In the genomic region with DNA sequence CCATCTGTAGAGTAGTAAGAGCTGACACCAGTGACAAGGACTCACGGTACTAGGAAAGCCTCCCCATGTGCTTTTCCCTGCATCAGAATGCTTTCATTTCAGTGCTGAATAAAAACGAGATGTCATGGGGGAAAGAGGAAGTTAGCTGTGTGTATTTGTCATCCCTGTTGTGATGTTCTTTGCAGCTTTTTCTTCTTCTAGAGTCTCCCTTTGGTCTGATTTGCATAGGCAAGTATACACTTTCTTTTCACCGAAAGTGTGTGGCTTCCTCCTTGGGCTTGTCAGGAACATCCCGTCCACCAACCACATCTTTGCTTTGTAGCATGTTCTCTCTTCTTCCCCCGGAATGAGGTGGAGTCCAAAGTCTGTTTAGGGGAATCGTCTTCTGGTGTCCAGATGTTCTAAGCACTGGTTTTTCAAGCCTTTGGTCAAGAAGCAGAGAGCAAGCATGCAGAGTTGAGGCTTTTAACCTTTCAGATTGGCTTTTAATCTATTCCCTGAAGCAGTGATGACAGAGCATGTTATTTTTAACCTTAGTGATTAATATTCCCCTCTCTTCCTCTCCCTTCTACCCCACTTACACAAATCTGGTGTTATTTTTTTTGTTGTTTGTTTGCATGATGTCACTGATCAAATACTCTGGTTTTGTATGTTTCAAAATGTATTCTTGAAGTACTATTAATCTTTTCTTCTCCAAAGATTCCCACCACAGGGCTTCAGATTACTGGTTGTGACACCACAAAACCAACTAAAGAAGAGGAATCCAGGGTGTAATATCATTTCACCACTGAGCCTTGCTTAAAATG, we compare ENCODE assay signal across 1 cellular context.
A peak's percentile ranks its signal among the peaks of the same experiment; 100 is the strongest.
TF ChIP-seq lines count a peak whose summit lies in the region.

No MANE protein-coding gene starts in this region.

TF ChIP-seq in K562, 482 proteins besides CTCF, POLR2A, EP300 and RAD21 (continued from another document and continues in another):
- TF ChIP-seq, protein P1, sequence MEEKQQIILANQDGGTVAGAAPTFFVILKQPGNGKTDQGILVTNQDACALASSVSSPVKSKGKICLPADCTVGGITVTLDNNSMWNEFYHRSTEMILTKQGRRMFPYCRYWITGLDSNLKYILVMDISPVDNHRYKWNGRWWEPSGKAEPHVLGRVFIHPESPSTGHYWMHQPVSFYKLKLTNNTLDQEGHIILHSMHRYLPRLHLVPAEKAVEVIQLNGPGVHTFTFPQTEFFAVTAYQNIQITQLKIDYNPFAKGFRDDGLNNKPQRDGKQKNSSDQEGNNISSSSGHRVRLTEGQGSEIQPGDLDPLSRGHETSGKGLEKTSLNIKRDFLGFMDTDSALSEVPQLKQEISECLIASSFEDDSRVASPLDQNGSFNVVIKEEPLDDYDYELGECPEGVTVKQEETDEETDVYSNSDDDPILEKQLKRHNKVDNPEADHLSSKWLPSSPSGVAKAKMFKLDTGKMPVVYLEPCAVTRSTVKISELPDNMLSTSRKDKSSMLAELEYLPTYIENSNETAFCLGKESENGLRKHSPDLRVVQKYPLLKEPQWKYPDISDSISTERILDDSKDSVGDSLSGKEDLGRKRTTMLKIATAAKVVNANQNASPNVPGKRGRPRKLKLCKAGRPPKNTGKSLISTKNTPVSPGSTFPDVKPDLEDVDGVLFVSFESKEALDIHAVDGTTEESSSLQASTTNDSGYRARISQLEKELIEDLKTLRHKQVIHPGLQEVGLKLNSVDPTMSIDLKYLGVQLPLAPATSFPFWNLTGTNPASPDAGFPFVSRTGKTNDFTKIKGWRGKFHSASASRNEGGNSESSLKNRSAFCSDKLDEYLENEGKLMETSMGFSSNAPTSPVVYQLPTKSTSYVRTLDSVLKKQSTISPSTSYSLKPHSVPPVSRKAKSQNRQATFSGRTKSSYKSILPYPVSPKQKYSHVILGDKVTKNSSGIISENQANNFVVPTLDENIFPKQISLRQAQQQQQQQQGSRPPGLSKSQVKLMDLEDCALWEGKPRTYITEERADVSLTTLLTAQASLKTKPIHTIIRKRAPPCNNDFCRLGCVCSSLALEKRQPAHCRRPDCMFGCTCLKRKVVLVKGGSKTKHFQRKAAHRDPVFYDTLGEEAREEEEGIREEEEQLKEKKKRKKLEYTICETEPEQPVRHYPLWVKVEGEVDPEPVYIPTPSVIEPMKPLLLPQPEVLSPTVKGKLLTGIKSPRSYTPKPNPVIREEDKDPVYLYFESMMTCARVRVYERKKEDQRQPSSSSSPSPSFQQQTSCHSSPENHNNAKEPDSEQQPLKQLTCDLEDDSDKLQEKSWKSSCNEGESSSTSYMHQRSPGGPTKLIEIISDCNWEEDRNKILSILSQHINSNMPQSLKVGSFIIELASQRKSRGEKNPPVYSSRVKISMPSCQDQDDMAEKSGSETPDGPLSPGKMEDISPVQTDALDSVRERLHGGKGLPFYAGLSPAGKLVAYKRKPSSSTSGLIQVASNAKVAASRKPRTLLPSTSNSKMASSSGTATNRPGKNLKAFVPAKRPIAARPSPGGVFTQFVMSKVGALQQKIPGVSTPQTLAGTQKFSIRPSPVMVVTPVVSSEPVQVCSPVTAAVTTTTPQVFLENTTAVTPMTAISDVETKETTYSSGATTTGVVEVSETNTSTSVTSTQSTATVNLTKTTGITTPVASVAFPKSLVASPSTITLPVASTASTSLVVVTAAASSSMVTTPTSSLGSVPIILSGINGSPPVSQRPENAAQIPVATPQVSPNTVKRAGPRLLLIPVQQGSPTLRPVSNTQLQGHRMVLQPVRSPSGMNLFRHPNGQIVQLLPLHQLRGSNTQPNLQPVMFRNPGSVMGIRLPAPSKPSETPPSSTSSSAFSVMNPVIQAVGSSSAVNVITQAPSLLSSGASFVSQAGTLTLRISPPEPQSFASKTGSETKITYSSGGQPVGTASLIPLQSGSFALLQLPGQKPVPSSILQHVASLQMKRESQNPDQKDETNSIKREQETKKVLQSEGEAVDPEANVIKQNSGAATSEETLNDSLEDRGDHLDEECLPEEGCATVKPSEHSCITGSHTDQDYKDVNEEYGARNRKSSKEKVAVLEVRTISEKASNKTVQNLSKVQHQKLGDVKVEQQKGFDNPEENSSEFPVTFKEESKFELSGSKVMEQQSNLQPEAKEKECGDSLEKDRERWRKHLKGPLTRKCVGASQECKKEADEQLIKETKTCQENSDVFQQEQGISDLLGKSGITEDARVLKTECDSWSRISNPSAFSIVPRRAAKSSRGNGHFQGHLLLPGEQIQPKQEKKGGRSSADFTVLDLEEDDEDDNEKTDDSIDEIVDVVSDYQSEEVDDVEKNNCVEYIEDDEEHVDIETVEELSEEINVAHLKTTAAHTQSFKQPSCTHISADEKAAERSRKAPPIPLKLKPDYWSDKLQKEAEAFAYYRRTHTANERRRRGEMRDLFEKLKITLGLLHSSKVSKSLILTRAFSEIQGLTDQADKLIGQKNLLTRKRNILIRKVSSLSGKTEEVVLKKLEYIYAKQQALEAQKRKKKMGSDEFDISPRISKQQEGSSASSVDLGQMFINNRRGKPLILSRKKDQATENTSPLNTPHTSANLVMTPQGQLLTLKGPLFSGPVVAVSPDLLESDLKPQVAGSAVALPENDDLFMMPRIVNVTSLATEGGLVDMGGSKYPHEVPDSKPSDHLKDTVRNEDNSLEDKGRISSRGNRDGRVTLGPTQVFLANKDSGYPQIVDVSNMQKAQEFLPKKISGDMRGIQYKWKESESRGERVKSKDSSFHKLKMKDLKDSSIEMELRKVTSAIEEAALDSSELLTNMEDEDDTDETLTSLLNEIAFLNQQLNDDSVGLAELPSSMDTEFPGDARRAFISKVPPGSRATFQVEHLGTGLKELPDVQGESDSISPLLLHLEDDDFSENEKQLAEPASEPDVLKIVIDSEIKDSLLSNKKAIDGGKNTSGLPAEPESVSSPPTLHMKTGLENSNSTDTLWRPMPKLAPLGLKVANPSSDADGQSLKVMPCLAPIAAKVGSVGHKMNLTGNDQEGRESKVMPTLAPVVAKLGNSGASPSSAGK (IDR thresholded peaks at IDR 0.05): peak; percentile 82
- TF ChIP-seq, protein P2, sequence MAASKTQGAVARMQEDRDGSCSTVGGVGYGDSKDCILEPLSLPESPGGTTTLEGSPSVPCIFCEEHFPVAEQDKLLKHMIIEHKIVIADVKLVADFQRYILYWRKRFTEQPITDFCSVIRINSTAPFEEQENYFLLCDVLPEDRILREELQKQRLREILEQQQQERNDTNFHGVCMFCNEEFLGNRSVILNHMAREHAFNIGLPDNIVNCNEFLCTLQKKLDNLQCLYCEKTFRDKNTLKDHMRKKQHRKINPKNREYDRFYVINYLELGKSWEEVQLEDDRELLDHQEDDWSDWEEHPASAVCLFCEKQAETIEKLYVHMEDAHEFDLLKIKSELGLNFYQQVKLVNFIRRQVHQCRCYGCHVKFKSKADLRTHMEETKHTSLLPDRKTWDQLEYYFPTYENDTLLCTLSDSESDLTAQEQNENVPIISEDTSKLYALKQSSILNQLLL (CRISPR knock-in tag; IDR thresholded peaks at IDR 0.05; ENCODE audit: borderline replicate concordance): no peak
- TF ChIP-seq NUFIP1 (IDR thresholded peaks at IDR 0.05; ENCODE audit: partially characterized antibody) (peak; percentile 7), ZFPM2 (CRISPR knock-in tag; IDR thresholded peaks at IDR 0.05) (no peak), SUPT5H (IDR thresholded peaks at IDR 0.05) (0 out of 2 replicates have a peak, but pooled peaks have one; percentile 17), CBFA2T2 (conservative IDR thresholded peaks at IDR 0.05) (no peak), NFRKB (IDR thresholded peaks at IDR 0.05; ENCODE audit: low read depth) (peak; percentile 47; the same call in 1 of the 2 replicates), MYC (IDR thresholded peaks at IDR 0.05; ENCODE audit: low read depth, low read length) (peak; percentile 70), MYC (CRISPR knock-in tag; IDR thresholded peaks at IDR 0.05; ENCODE audit: borderline replicate concordance, low read depth) (no peak), ZNF551 (CRISPR knock-in tag; IDR thresholded peaks at IDR 0.05) (no peak), L3MBTL2 (IDR thresholded peaks at IDR 0.05) (peak; percentile 65), CHD1 (IDR thresholded peaks at IDR 0.05; ENCODE audit: low read length) (no peak), HDAC1 (IDR thresholded peaks at IDR 0.05) (0 out of 4 replicates have a peak, but pooled peaks of 1 of the 2 experiments have one; percentile 48), CTBP1 (IDR thresholded peaks at IDR 0.05; ENCODE audit: borderline replicate concordance) (peak; percentile 32; the same call in 1 of the 2 replicates), MEF2A (IDR thresholded peaks at IDR 0.05; ENCODE audit: control insufficient read depth, low read depth, low read length) (peak; percentile 65; the same call in 1 of the 2 replicates), ZBTB17 (CRISPR knock-in tag; IDR thresholded peaks at IDR 0.05) (0 out of 2 replicates have a peak, but pooled peaks have one; percentile 20), DPF2 (IDR thresholded peaks at IDR 0.05) (0 out of 2 replicates have a peak, but pooled peaks have one; percentile 51), CBX1 (IDR thresholded peaks at IDR 0.05; ENCODE audit: low read depth) (no peak), RCOR1 (IDR thresholded peaks at IDR 0.05; ENCODE audit: borderline replicate concordance in 1 of 2, low read depth in 2 of 2, low read length in 2 of 2) (peak in 1 of 2 experiments; percentile 16; a peak in 1 of 4 replicates), MAFK (IDR thresholded peaks at IDR 0.05; ENCODE audit: low read length) (0 out of 2 replicates have a peak, but pooled peaks have one; percentile 3)
- TF ChIP-seq, protein P3, sequence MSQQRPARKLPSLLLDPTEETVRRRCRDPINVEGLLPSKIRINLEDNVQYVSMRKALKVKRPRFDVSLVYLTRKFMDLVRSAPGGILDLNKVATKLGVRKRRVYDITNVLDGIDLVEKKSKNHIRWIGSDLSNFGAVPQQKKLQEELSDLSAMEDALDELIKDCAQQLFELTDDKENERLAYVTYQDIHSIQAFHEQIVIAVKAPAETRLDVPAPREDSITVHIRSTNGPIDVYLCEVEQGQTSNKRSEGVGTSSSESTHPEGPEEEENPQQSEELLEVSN (IDR thresholded peaks at IDR 0.05; ENCODE audit: borderline replicate concordance in 1 of 2, extremely low read depth in 1 of 2, insufficient read depth in 1 of 2, insufficient read length in 1 of 2, low read depth in 1 of 2, low read length in 1 of 2, poor library complexity in 1 of 2, severe bottlenecking in 1 of 2): peak in 1 of 2 experiments; percentile 28
- TF ChIP-seq, protein P4, sequence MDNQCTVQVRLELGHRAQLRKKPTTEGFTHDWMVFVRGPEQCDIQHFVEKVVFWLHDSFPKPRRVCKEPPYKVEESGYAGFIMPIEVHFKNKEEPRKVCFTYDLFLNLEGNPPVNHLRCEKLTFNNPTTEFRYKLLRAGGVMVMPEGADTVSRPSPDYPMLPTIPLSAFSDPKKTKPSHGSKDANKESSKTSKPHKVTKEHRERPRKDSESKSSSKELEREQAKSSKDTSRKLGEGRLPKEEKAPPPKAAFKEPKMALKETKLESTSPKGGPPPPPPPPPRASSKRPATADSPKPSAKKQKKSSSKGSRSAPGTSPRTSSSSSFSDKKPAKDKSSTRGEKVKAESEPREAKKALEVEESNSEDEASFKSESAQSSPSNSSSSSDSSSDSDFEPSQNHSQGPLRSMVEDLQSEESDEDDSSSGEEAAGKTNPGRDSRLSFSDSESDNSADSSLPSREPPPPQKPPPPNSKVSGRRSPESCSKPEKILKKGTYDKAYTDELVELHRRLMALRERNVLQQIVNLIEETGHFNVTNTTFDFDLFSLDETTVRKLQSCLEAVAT (IDR thresholded peaks at IDR 0.05): peak in 1 of 2 experiments; percentile 39; a peak in 1 of 4 replicates
- TF ChIP-seq, protein P5, sequence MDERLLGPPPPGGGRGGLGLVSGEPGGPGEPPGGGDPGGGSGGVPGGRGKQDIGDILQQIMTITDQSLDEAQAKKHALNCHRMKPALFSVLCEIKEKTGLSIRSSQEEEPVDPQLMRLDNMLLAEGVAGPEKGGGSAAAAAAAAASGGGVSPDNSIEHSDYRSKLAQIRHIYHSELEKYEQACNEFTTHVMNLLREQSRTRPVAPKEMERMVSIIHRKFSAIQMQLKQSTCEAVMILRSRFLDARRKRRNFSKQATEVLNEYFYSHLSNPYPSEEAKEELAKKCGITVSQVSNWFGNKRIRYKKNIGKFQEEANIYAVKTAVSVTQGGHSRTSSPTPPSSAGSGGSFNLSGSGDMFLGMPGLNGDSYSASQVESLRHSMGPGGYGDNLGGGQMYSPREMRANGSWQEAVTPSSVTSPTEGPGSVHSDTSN (CRISPR knock-in tag; IDR thresholded peaks at IDR 0.05; ENCODE audit: low read depth): no peak
- TF ChIP-seq, protein P5 (tag; conservative IDR thresholded peaks at IDR 0.05; ENCODE audit: low read depth): peak; percentile 55
- TF ChIP-seq, protein P6, sequence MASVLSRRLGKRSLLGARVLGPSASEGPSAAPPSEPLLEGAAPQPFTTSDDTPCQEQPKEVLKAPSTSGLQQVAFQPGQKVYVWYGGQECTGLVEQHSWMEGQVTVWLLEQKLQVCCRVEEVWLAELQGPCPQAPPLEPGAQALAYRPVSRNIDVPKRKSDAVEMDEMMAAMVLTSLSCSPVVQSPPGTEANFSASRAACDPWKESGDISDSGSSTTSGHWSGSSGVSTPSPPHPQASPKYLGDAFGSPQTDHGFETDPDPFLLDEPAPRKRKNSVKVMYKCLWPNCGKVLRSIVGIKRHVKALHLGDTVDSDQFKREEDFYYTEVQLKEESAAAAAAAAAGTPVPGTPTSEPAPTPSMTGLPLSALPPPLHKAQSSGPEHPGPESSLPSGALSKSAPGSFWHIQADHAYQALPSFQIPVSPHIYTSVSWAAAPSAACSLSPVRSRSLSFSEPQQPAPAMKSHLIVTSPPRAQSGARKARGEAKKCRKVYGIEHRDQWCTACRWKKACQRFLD (CRISPR knock-in tag; IDR thresholded peaks at IDR 0.05): 0 out of 2 replicates have a peak, but pooled peaks have one; percentile 27
- TF ChIP-seq, protein P7, sequence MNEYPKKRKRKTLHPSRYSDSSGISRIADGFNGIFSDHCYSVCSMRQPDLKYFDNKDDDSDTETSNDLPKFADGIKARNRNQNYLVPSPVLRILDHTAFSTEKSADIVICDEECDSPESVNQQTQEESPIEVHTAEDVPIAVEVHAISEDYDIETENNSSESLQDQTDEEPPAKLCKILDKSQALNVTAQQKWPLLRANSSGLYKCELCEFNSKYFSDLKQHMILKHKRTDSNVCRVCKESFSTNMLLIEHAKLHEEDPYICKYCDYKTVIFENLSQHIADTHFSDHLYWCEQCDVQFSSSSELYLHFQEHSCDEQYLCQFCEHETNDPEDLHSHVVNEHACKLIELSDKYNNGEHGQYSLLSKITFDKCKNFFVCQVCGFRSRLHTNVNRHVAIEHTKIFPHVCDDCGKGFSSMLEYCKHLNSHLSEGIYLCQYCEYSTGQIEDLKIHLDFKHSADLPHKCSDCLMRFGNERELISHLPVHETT (CRISPR knock-in tag; conservative IDR thresholded peaks at IDR 0.05 in 1 of 2, IDR thresholded peaks at IDR 0.05 in 1 of 2): 0 out of 4 replicates have a peak, but pooled peaks of 1 of the 2 experiments have one; percentile 52
